In genomic region chr9:129362287-129363098, GRCh38 we compare ENCODE assay signal across 18 cellular contexts.
DNase-seq lines count a peak whose midpoint lies in the region; ATAC-seq and TF ChIP-seq lines count a peak whose summit lies in the region.
"Had no signal": no experiment of that assay in that cellular context is flagged by ENCODE, and none has a peak within 500 bp of the region (broad histone marks: within the 10 kb centered on the region; RNA-seq: fewer than 3 reads in every experiment).

No MANE protein-coding gene starts in this region.

- intact Hi-C loops in psoas muscle (cut with DNase I) = no loop called here

- H3K9me3 ChIP-seq in fibroblast of lung (ENCODE audit: control insufficient read depth, insufficient read depth, low read depth, low read length) (no peaks in the 10 kb centered on the region), parathyroid adenoma (ENCODE audit: control insufficient read depth, low read length) (no peaks in the 10 kb centered on the region), psoas muscle (no peaks in the 10 kb centered on the region)
- H3K9me3 ChIP-seq: gastroesophageal sphincter, thoracic aorta had no signal

- no peak overlapping the region for H3K4me2 ChIP-seq in fibroblast of lung (ENCODE audit: extremely low read depth, insufficient read depth, low read length)
- H3K4me2 ChIP-seq in parathyroid adenoma (ENCODE audit: low read length) = no peak overlapping the region
- H3K4me2 ChIP-seq: GM23338, smooth muscle cell had no signal

- H3K36me3 ChIP-seq in fibroblast of lung (ENCODE audit: control insufficient read depth, insufficient read depth, low read length) (no peaks in the 10 kb centered on the region), parathyroid adenoma (ENCODE audit: control insufficient read depth, insufficient read depth, low read length) (no peaks in the 10 kb centered on the region), psoas muscle (ENCODE audit: insufficient read depth in 1 of 2, low read depth in 1 of 2) (no peaks in the 10 kb centered on the region)
- H3K36me3 ChIP-seq: gastroesophageal sphincter, thoracic aorta had no signal

- no peak overlapping the region for H3K4me3 ChIP-seq in fibroblast of lung (replicated peaks in 1 of 4; ENCODE audit: control extremely low read depth in 1 of 4, insufficient read depth in 1 of 4, low read depth in 3 of 4, low read length in 4 of 4)
- no peak overlapping the region for H3K4me3 ChIP-seq in parathyroid adenoma (ENCODE audit: low read depth, low read length)
- H3K4me3 ChIP-seq in psoas muscle = no peak overlapping the region
- H3K4me3 ChIP-seq: gastroesophageal sphincter, GM23338, smooth muscle cell, thoracic aorta had no signal

- no peak for TF ChIP-seq CTCF in fibroblast of lung (conservative IDR thresholded peaks at IDR 0.05 in 1 of 2, IDR thresholded peaks at IDR 0.05 in 1 of 2; ENCODE audit: low read depth in 1 of 2, low read length in 2 of 2)
- TF ChIP-seq CTCF in parathyroid adenoma (IDR thresholded peaks at IDR 0.05) = peak; percentile 32
- no peak for TF ChIP-seq CTCF in psoas muscle (IDR thresholded peaks at IDR 0.05)

- H3K27ac ChIP-seq in fibroblast of lung (ENCODE audit: insufficient read depth, low read length) = no peak overlapping the region
- H3K27ac ChIP-seq in parathyroid adenoma = no peak overlapping the region
- H3K27ac ChIP-seq in psoas muscle = no peak overlapping the region
- H3K27ac ChIP-seq: gastroesophageal sphincter, thoracic aorta had no signal

- 41 to 51% (median 45%) methylated on average over 15 of the region's 15 CpGs for WGBS in psoas muscle, 3 donors

- H3K4me1 ChIP-seq in fibroblast of lung (ENCODE audit: control insufficient read depth, extremely low read depth, insufficient read depth, low read length) = no peaks in the 10 kb centered on the region
- H3K4me1 ChIP-seq in parathyroid adenoma = no peaks in the 10 kb centered on the region
- no peaks in the 10 kb centered on the region for H3K4me1 ChIP-seq in psoas muscle
- H3K4me1 ChIP-seq: gastroesophageal sphincter had no signal

- DNase-seq in ELF-1 (ENCODE audit: low read depth, low spot score) (peak; percentile 79), NCI-H510A treated with DMSO at 0.1 percent for 48 hours (lab: John Stamatoyannopoulos, UW) (peak; percentile 11), fibroblast of lung (ENCODE audit: low read depth in 2 of 2) (no peak), psoas muscle (no peak), amniotic stem cell (lab: John Stamatoyannopoulos, UW) (no peak), mesenteric fat pad (ENCODE audit: low spot score) (no peak), CD1c-positive myeloid dendritic cell (ENCODE audit: extremely low spot score) (no peak)
- DNase-seq: activated CD4-positive, alpha-beta T cell treated with anti-CD3 and anti-CD28 coated beads for 48 hours; activated T-cell treated with anti-CD3 and anti-CD28 coated beads, Interleukin-2, amount 50 U/mL, for 72 hours; anterior cingulate cortex; NCI-H1105 treated with DMSO at 0.1 percent for 48 hours; NCI-H526 treated with DMSO at 0.1 percent for 48 hours; SW 1271 had no signal

- ATAC-seq in psoas muscle = no peak
- ATAC-seq: activated T-cell treated with anti-CD3 and anti-CD28 coated beads, Interleukin-2, amount 50 U/mL, for 72 hours; gastroesophageal sphincter; GM23338 had no signal

- H3K27me3 ChIP-seq in fibroblast of lung (ENCODE audit: control insufficient read depth, insufficient read depth, low read length) (no peaks in the 10 kb centered on the region), parathyroid adenoma (ENCODE audit: control insufficient read depth, insufficient read depth, low read length) (no peaks in the 10 kb centered on the region), psoas muscle (ENCODE audit: insufficient read depth in 3 of 3, low read length in 2 of 3) (peaks cover 0 to 6% (median 0%) of the 10 kb centered on the region in 3 donors)
- H3K27me3 ChIP-seq: gastroesophageal sphincter had no signal

- H3K79me2 ChIP-seq in fibroblast of lung (ENCODE audit: control insufficient read depth, insufficient read depth, low read length) (no peaks in the 10 kb centered on the region), parathyroid adenoma (no peaks in the 10 kb centered on the region)

- no peaks in the 10 kb centered on the region for H4K20me1 ChIP-seq in fibroblast of lung (ENCODE audit: control insufficient read depth, extremely low read depth, insufficient read depth, low read length)

- H2AFZ ChIP-seq in fibroblast of lung (ENCODE audit: low read length) (peak overlapping the region; percentile 17), parathyroid adenoma (no peak overlapping the region)
- H2AFZ ChIP-seq: GM23338 had no signal

- H3K9ac ChIP-seq in fibroblast of lung (ENCODE audit: insufficient read depth, low read length) = no peak overlapping the region
- no peak overlapping the region for H3K9ac ChIP-seq in parathyroid adenoma

Comparison
In these comparisons a context has a peak if more than half of its experiments do, and no peak if none do; other contexts are left out.
1. DNase-seq: peak in ELF-1 (single experiment) and NCI-H510A treated with DMSO at 0.1 percent for 48 hours (single experiment); none in fibroblast of lung (0 of 2), psoas muscle (0 of 2), amniotic stem cell (single experiment), mesenteric fat pad (single experiment) and CD1c-positive myeloid dendritic cell (single experiment).